Comparison of ENCODE assay signal across 9 cellular contexts in the genomic region with DNA sequence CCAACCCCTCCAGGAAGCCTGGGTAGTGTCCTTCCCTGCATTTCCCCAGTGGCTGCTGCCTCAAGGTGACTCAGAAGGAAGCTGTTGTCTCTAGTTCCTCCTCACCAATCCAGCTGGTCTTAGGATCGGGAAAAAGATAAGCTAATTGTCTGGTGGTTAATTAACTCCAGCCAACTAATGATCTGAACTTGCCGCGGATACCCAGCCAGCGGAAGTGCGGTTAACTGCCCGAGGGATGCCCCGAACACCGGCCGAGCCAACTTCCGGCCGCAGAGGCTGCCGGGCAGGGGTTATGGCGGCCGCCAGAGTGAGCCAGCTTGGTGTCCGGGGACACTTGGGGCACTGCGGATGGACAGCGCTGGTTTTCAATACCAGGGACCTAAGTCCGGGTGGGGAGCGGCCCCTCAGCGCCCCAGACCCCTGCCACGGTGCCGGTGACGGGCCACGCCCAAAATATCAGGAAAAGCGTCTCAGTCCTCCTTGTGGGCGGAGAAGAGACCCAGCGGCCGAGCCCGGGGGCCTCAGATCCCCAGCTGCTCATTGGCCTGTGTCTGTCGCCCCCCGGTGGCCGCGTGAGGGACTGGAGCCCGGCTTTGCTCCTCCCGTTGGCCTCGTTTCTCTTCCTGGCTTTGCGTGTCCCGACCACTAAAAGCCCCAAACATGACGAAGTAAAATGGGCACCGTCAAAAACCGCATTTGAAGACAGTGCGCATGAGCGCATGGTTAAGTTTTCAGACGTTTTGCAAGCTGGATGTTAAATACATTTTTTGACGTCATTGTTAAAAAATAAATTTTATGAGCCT. TPM values are rescaled to one million over a fixed set of nuclear protein-coding genes. Genes with fewer than 3 reads are reported as not detected.
DNase-seq lines count a peak whose midpoint lies in the region; ATAC-seq and TF ChIP-seq lines count a peak whose summit lies in the region.
"Had no signal": no experiment of that assay in that cellular context is flagged by ENCODE, and none has a peak within 500 bp of the region (broad histone marks: within the 10 kb centered on the region; RNA-seq: fewer than 3 reads in every experiment).

No MANE protein-coding gene starts in this region.

- peaks cover 19% of the 10 kb centered on the region for H3K27me3 Mint-ChIP-seq in chondrocyte (ENCODE audit: low read depth)

- in situ Hi-C loops in GM18951 (cut with MboI; ENCODE audit: low sequenced_read_pairs, unreplicated experiment): no loop called here

- TF ChIP-seq POLR2A in GM18951 (IDR thresholded peaks at IDR 0.05; ENCODE audit: extremely low read depth, insufficient read depth, insufficient read length): peak; percentile 92

- no peaks in the 10 kb centered on the region for H3K36me3 ChIP-seq in kidney epithelial cell (ENCODE audit: control insufficient read depth, insufficient read depth, low read length)

- H3K36me3 Mint-ChIP-seq in chondrocyte (ENCODE audit: low read depth): no peaks in the 10 kb centered on the region

- no peaks in the 10 kb centered on the region for H3K27me3 ChIP-seq in kidney epithelial cell (ENCODE audit: control insufficient read depth, insufficient read depth, low read length)

- H3K4me3 Mint-ChIP-seq in chondrocyte (ENCODE audit: unreplicated experiment): peak overlapping the region; percentile 89

- H3K4me3 ChIP-seq in kidney epithelial cell (ENCODE audit: low read depth, low read length): peak overlapping the region; percentile 49

- H3K9me3 Mint-ChIP-seq in chondrocyte (ENCODE audit: low read depth): no peaks in the 10 kb centered on the region

- TF ChIP-seq CTCF in AG09319 (IDR thresholded peaks at IDR 0.05; ENCODE audit: low read depth, low read length) (peak; percentile 95), chondrocyte (IDR thresholded peaks at IDR 0.05) (peak; percentile 99), kidney epithelial cell (IDR thresholded peaks at IDR 0.05; ENCODE audit: insufficient read depth, low read length, poor library complexity, severe bottlenecking) (peak; percentile 98)

- peak; percentile 88 for ATAC-seq in HG03342 (IDR thresholded peaks at IDR 0.05; ENCODE audit: unreplicated experiment)

- H3K4me1 Mint-ChIP-seq in chondrocyte (ENCODE audit: low read depth): peaks cover 5% of the 10 kb centered on the region

- peak overlapping the region; percentile 98 for H3K27ac Mint-ChIP-seq in chondrocyte (ENCODE audit: unreplicated experiment)

- DNase-seq in AG09319 (ENCODE audit: extremely low read depth, low read depth) (peak; percentile 87), NCI-H345 treated with DMSO at 0.1 percent for 48 hours (lab: John Stamatoyannopoulos, UW; ENCODE audit: unreplicated experiment) (peak; percentile 92), chondrocyte (ENCODE audit: low spot score) (no peak), kidney epithelial cell (ENCODE audit: low read depth) (no peak)
- DNase-seq in activated CD4-positive, alpha-beta T cell treated with anti-CD3 and anti-CD28 coated beads for 1 hour: peak; percentile 85
- DNase-seq in stimulated activated CD4-positive, alpha-beta T cell treated with anti-CD3 and anti-CD28 coated beads, Interleukin-15, amount 100 ng/mL, for 24 hours: peak; percentile 97

RNA-seq across cellular contexts. Expression of a gene that starts 10.2 kb away (rescaled TPM):
- not detected in 3 replicates for total RNA-seq in chondrocyte
- 71.8 and 76.0 TPM in 2 replicates for total RNA-seq in kidney epithelial cell
- total RNA-seq: T-helper 2 cell treated with Interferon-gamma antibody and Interleukin-4, amounts not matched to agents 100 ng/mL and 5 ng/mL, for 36 hours had no signal

RNA-seq across cellular contexts. Expression of a gene that starts 14.8 kb away (rescaled TPM):
- total RNA-seq in chondrocyte: 33.4 to 43.1 TPM (median 34.7 TPM) in 3 replicates
- total RNA-seq in kidney epithelial cell: 58.6 and 69.5 TPM in 2 replicates

RNA-seq across cellular contexts. Expression of a gene that starts 38.1 kb away (rescaled TPM):
- 2.1 to 2.6 TPM in 2 of 3 replicates, not detected in the other for total RNA-seq in chondrocyte
- total RNA-seq in kidney epithelial cell: 1.1 and 2.8 TPM in 2 replicates

RNA-seq across cellular contexts. Expression of a gene that starts 43.5 kb away (rescaled TPM):
- total RNA-seq in chondrocyte (36.1 to 47.1 TPM (median 38.6 TPM) in 3 replicates), kidney epithelial cell (48.4 and 66.1 TPM in 2 replicates)

RNA-seq across cellular contexts. Expression of a gene that starts 51.2 kb away (rescaled TPM):
- total RNA-seq in chondrocyte (not detected in 3 replicates), kidney epithelial cell (0.29 and 3.0 TPM in 2 replicates)

Comparison
In these comparisons a context has a peak if more than half of its experiments do, and no peak if none do; other contexts are left out.
1. DNase-seq: peak in AG09319 (single experiment), NCI-H345 treated with DMSO at 0.1 percent for 48 hours (single experiment), activated CD4-positive, alpha-beta T cell treated with anti-CD3 and anti-CD28 coated beads for 1 hour (single experiment) and stimulated activated CD4-positive, alpha-beta T cell treated with anti-CD3 and anti-CD28 coated beads, Interleukin-15, amount 100 ng/mL, for 24 hours (single experiment); none in chondrocyte (single experiment) and kidney epithelial cell (single experiment).
2. RNA of a gene that starts 10.2 kb away (total RNA-seq): 71.8 to 76.0 TPM in kidney epithelial cell; not detected in chondrocyte; every median in the first group is over 10 times any median in the second.
3. Peak in every context shown above with its lines, with median percentiles within 50 percentile points of each other: CTCF ChIP-seq.